ENCODE assay signal across 8 cellular contexts in genomic region chr17:64320613-64321553, GRCh38. TPM values are rescaled to one million over a fixed set of nuclear protein-coding genes. Genes with fewer than 3 reads are reported as not detected.
DNase-seq lines count a peak whose midpoint lies in the region; ATAC-seq and TF ChIP-seq lines count a peak whose summit lies in the region.

No MANE protein-coding gene starts in this region.

- H3K4me2 ChIP-seq in DOHH2 (ENCODE audit: low read length): peak overlapping the region; percentile 61

- WGBS in ovary, 3 donors: 35 to 42% (median 39%) methylated on average over 28 of the region's 28 CpGs

- no peaks in the 10 kb centered on the region for H3F3A ChIP-seq in DOHH2 (ENCODE audit: control insufficient read depth, insufficient read depth)

- no peaks in the 10 kb centered on the region for H3K36me3 ChIP-seq in DOHH2 (ENCODE audit: control insufficient read depth, low read length)
- H3K36me3 ChIP-seq in MG63: no peaks in the 10 kb centered on the region
- H3K36me3 ChIP-seq in ovary: no peaks in the 10 kb centered on the region
- peaks cover 16% of the 10 kb centered on the region for H3K36me3 ChIP-seq in upper lobe of right lung

- DNase-seq in MG63 (peak; percentile 68), RWPE1 (ENCODE audit: low spot score) (peak; percentile 86), foreskin melanocyte (peak; percentile 48), ovary (peak; percentile 63 to 85 (median 68)), upper lobe of right lung (peak; percentile 71)
- peak; percentile 20 for DNase-seq in activated T-helper 9 cell treated with anti-CD3 and anti-CD28 coated beads, Interleukin-2, amount 50 U/mL, for 16 hours (ENCODE audit: low read depth)

- no peaks in the 10 kb centered on the region for H4K20me1 ChIP-seq in DOHH2 (ENCODE audit: control insufficient read depth, insufficient read depth, low read depth, low read length)

- intact Hi-C loops in ovary (cut with DNase I) (loop anchor here (2.0 to 10.0 kb wide), 3 partner anchors 64 to 98 kb away; no protein-coding TSS in a partner anchor), upper lobe of right lung (cut with DNase I) (loop anchor here (5.0 kb wide), 1 partner anchor 91 kb away; no protein-coding TSS in a partner anchor)

- TF ChIP-seq EP300 in ovary (IDR thresholded peaks at IDR 0.05): no peak

- POLR2A ChIA-PET in RWPE1 (lab: Yijun Ruan, JAX; ENCODE audit: low non-redundant PET): no interaction called here

- peak; percentile 94 for TF ChIP-seq CTCF in DOHH2 (IDR thresholded peaks at IDR 0.05; ENCODE audit: low read depth, low read length, poor library complexity, severe bottlenecking)
- TF ChIP-seq CTCF in RWPE1 (conservative IDR thresholded peaks at IDR 0.05; ENCODE audit: low read depth): peak; percentile 80
- TF ChIP-seq CTCF in ovary (IDR thresholded peaks at IDR 0.05): peak; percentile 81 to 93 (median 82)
- TF ChIP-seq CTCF in upper lobe of right lung (IDR thresholded peaks at IDR 0.05): peak; percentile 84

- H3K27me3 ChIP-seq in DOHH2 (ENCODE audit: control insufficient read depth, low read length): peaks cover 5% of the 10 kb centered on the region; the same call in 1 of the 2 replicates
- no peaks in the 10 kb centered on the region for H3K27me3 ChIP-seq in MG63
- H3K27me3 ChIP-seq in ovary: no peaks in the 10 kb centered on the region
- H3K27me3 ChIP-seq in upper lobe of right lung: no peaks in the 10 kb centered on the region

- H3K4me3 ChIP-seq in DOHH2 (ENCODE audit: low read length) (peak overlapping the region; percentile 45), MG63 (no peak overlapping the region), ovary (no peak overlapping the region), upper lobe of right lung (no peak overlapping the region)

- H3K27ac ChIP-seq in DOHH2 (ENCODE audit: low read depth, low read length) (no peak overlapping the region), RWPE1 (peak overlapping the region; percentile 62), ovary (no peak overlapping the region), upper lobe of right lung (peak overlapping the region; percentile 44)

- peak; percentile 89 for ATAC-seq in upper lobe of right lung
- ATAC-seq in GM19324 (IDR thresholded peaks at IDR 0.05; ENCODE audit: low FRiP score, unreplicated experiment): no peak

- H3K79me2 ChIP-seq in DOHH2 (ENCODE audit: control insufficient read depth, low read length): no peaks in the 10 kb centered on the region

- no peaks in the 10 kb centered on the region for H3K9me2 ChIP-seq in DOHH2 (replicated peaks; ENCODE audit: control insufficient read depth, low read length)

- H3K9me3 ChIP-seq in DOHH2 (ENCODE audit: control insufficient read depth, insufficient read depth, low read length) (no peaks in the 10 kb centered on the region), MG63 (no peaks in the 10 kb centered on the region), ovary (no peaks in the 10 kb centered on the region), upper lobe of right lung (no peaks in the 10 kb centered on the region)

- CTCF ChIA-PET in RWPE1 (lab: Yijun Ruan, JAX): interaction anchor here (0.6 to 1.6 kb wide), 18 partner anchors 12 to 161 kb away, joined by 3 to 12 read pairs (median 3); no protein-coding TSS in a partner anchor

- no peak for TF ChIP-seq POLR2A in ovary (IDR thresholded peaks at IDR 0.05)

- H3K4me1 ChIP-seq in DOHH2 (ENCODE audit: control insufficient read depth, low read length): peaks cover 22% of the 10 kb centered on the region
- peaks cover 3% of the 10 kb centered on the region for H3K4me1 ChIP-seq in ovary (ENCODE audit: insufficient read depth)
- peaks cover 19% of the 10 kb centered on the region for H3K4me1 ChIP-seq in upper lobe of right lung

RNA-seq across cellular contexts. Expression of gene TEX2, which starts 57.8 kb away (rescaled TPM):
- total RNA-seq in MG63 (2014; rRNA removed; shearing (Covaris generic); ENCODE audit: low replicate concordance): 9.2 and 17.2 TPM in 2 replicates
- total RNA-seq in ovary (10 to 100 TPM; 20.9 to 36.7 (median 31.7) TPM), upper lobe of right lung (50.6 TPM)
- polyA plus RNA-seq in ovary: 10 to 100 TPM; 13.9 to 31.4 TPM

Comparison
In these comparisons a context has a peak if more than half of its experiments do, and no peak if none do; other contexts are left out.
1. H3K27ac ChIP-seq: peak in RWPE1 (single experiment) and upper lobe of right lung (single experiment); none in DOHH2 (single experiment) and ovary (0 of 2).
2. DNase-seq: peak in every context shown above with its lines; median percentile 86 in RWPE1; 71 in upper lobe of right lung; 68 in MG63; 68 in ovary; 48 in foreskin melanocyte; 20 in activated T-helper 9 cell treated with anti-CD3 and anti-CD28 coated beads, Interleukin-2, amount 50 U/mL, for 16 hours.
3. Peak in every context shown above with its lines, with median percentiles within 50 percentile points of each other: CTCF ChIP-seq.